Comparison of ENCODE assay signal across 8 cellular contexts in the genomic region with DNA sequence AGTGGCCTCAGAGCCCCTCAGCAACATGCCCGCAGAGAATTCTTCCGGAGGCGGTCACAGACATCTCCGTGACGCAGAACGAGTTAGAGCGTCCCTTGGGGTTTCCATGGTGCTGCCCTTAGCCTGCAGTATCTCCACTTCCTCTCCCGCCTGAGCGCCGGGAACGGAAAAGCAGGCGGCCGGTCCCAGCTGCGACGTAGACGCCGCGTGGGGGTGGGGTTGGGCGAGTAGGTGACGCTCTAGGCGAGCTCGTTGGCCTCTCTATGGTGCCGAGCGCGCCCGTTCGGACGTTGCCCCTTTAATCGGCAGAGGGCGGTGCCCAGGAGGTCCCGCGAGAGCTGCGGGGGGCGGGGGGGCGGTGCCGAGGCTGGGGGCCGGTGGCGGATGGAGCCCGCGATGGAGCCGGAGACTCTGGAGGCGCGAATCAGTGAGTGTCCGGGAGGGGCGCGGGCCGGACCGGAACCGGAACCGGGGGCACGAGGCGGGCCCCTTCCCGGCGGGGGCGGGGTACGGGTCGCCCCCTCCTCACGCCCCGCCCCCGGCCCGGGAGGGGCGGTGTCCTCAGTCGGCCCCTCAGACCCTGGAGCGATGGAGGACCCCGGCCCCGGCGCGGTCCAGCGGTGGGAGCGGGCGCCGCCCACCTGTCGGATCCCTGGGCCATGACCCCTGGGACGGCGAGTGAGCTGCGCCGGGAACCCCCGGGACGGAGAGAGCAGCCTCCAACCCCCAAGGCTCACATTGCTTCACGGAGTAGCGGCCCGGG. TPM values are rescaled to one million over a fixed set of nuclear protein-coding genes. Genes with fewer than 3 reads are reported as not detected.
A peak's percentile ranks its signal among the peaks of the same experiment; 100 is the strongest.
DNase-seq lines count a peak whose midpoint lies in the region; ATAC-seq and TF ChIP-seq lines count a peak whose summit lies in the region.

Gene GGA1 (plus strand): TSS at position 358 of the 763 bp plus-strand sequence. CDS start 27 bp downstream, at position 385.

- peak within 1 kb of the TSS; percentile 95 for H3K27ac ChIP-seq in lung (ENCODE audit: low read depth in 1 of 2, low read length in 1 of 2)

- H3K4me3 ChIP-seq in lung, result peak within 1 kb of the TSS; percentile 89

- peak; percentile 92 for DNase-seq in CMK (ENCODE audit: low read depth)
- peak; percentile 98 for DNase-seq in GM20000 (ENCODE audit: low spot score)
- DNase-seq in HT-29 (ENCODE audit: low spot score), result peak; percentile 87
- peak; percentile 90 for DNase-seq in NK-92 treated with Interleukin-12 subunit alpha and Interleukin-12 subunit beta, amount 100 ng/mL, for 24 hours (lab: John Stamatoyannopoulos, UW)
- DNase-seq in activated CD8-positive, alpha-beta memory T cell treated with anti-CD3 and anti-CD28 coated beads for 24 hours, result peak; percentile 98
- peak; percentile 94 for DNase-seq in effector CD4-positive, alpha-beta T cell
- DNase-seq in lung (ENCODE audit: low spot score), result peak; percentile 95
- peak; percentile 91 to 95 (median 91) for DNase-seq in stimulated activated CD4-positive, alpha-beta T cell treated with anti-CD3 and anti-CD28 coated beads, TNF-alpha, amount 100 ng/mL, for 24 hours (ENCODE audit: low read depth in 3 of 3)

- ATAC-seq in lung (ENCODE audit: insufficient read depth, low FRiP score), result peak; percentile 86

- H3K36me3 ChIP-seq in lung (ENCODE audit: control insufficient read depth in 2 of 2, insufficient read depth in 2 of 2, low read length in 2 of 2), result no peaks in the 10 kb centered on the region

- 0 to 1% methylated on average over 66 to 82 of the region's 82 CpGs for WGBS in lung, 2 donors

- H3K9me3 ChIP-seq in lung (ENCODE audit: control insufficient read depth in 2 of 2, insufficient read depth in 1 of 2, low read length in 1 of 2), result no peaks in the 10 kb centered on the region

- H3K27me3 ChIP-seq in lung (ENCODE audit: control insufficient read depth, insufficient read depth), result no peaks in the 10 kb centered on the region

- peaks cover 4 to 11% of the 10 kb centered on the region in 2 donors for H3K4me1 ChIP-seq in lung (ENCODE audit: control insufficient read depth in 2 of 2, insufficient read depth in 2 of 2, low read length in 2 of 2)

- TF ChIP-seq CTCF in GM20000 (IDR thresholded peaks at IDR 0.05; ENCODE audit: extremely low read depth, missing control alignments) (no peak), lung (IDR thresholded peaks at IDR 0.05; ENCODE audit: control extremely low read depth, extremely low read depth) (no peak)

RNA-seq across cellular contexts. Expression of gene GGA1, which starts in this region (rescaled TPM):
- total RNA-seq in HT-29 (2014; rRNA removed; shearing (Covaris generic)), result 54.1 and 55.1 TPM in 2 replicates
- 10 to 100 TPM; 62.1 to 72.4 TPM for total RNA-seq in lung
- 10 to 100 TPM; 51.5 to 53.0 TPM for polyA plus RNA-seq in lung

Comparison
In these comparisons a context has a peak if more than half of its experiments do, and no peak if none do; other contexts are left out.
1. Peak in every context shown above with its lines: DNase-seq, ATAC-seq, H3K4me3 ChIP-seq and H3K27ac ChIP-seq.